ENCODE assay signal across 19 cellular contexts in the genomic region with DNA sequence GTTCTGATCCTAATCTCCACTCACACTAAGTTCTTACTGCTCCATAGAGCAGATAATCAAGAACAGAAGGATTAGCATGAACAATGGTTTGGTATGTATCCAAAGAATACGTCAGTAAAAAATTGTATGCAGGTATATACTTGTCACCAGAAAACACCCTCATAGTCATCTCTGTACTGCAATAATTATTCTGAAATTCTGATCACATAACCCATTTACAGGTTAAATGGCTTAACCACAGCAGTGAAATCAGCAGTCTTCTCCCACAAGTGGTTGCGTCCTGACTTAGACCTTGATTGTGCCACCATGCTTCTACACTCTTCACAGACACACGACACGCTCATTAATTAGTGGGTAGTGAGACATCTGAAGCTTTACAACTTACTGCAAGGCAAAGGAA.
"Had no signal": no experiment of that assay in that cellular context is flagged by ENCODE, and none has a peak within 500 bp of the region (broad histone marks: within the 10 kb centered on the region; RNA-seq: fewer than 3 reads in every experiment).

No MANE protein-coding gene starts in this region.

- H3K4me1 Mint-ChIP-seq: nephron progenitor cell had no signal

- H3K4me3 ChIP-seq: dorsolateral prefrontal cortex, esophagus squamous epithelium, prostate gland, right lobe of liver, tibial artery, upper lobe of left lung, uterus had no signal

- DNase-seq: cortex of kidney; dorsolateral prefrontal cortex; effector CD8-positive, alpha-beta T cell; esophagus squamous epithelium; foreskin fibroblast; left colon; left ventricle myocardium superior; naive thymus-derived CD4-positive, alpha-beta T cell; nephron progenitor cell; right lobe of liver; stimulated activated CD4-positive, alpha-beta T cell treated with anti-CD3 and anti-CD28 coated beads, Interleukin-4, amount 100 ng/mL, for 1 hour; stimulated activated CD8-positive, alpha-beta memory T cell treated with anti-CD3 and anti-CD28 coated beads, Interleukin-4, amount 100 ng/mL, for 48 hours; tibial artery; upper lobe of left lung; uterus had no signal

- H3K27ac Mint-ChIP-seq: naive thymus-derived CD4-positive, alpha-beta T cell; nephron progenitor cell; stimulated activated memory B cell treated with anti-CD40 and anti-IgM and Interleukin-4, amounts not matched to agents 10 μg/mL and 1 μg/mL and 100 μg/mL, for 72 hours; stimulated activated naive CD8-positive, alpha-beta T cell treated with anti-CD3 and anti-CD28 coated beads, Interleukin-15, Interleukin-2, amounts not matched to agents 100 ng/mL and 50 ng/mL, for 24 hours had no signal

- H3K4me3 Mint-ChIP-seq: naive thymus-derived CD4-positive, alpha-beta T cell; nephron progenitor cell; stimulated activated memory B cell treated with anti-CD40 and anti-IgM and Interleukin-4, amounts not matched to agents 10 μg/mL and 1 μg/mL and 100 μg/mL, for 72 hours; stimulated activated naive CD8-positive, alpha-beta T cell treated with anti-CD3 and anti-CD28 coated beads, Interleukin-15, Interleukin-2, amounts not matched to agents 100 ng/mL and 50 ng/mL, for 24 hours had no signal

- ATAC-seq: left colon; left ventricle myocardium superior; naive thymus-derived CD4-positive, alpha-beta T cell; right lobe of liver; stimulated activated memory B cell treated with anti-CD40 and anti-IgM and Interleukin-4, amounts not matched to agents 10 μg/mL and 1 μg/mL and 100 μg/mL, for 72 hours had no signal

- H3K27ac ChIP-seq: dorsolateral prefrontal cortex, esophagus squamous epithelium, parathyroid adenoma, prostate gland, right lobe of liver, tibial artery, upper lobe of left lung, uterus had no signal

- H3K9me3 Mint-ChIP-seq: naive thymus-derived CD4-positive, alpha-beta T cell; stimulated activated memory B cell treated with anti-CD40 and anti-IgM and Interleukin-4, amounts not matched to agents 10 μg/mL and 1 μg/mL and 100 μg/mL, for 72 hours; stimulated activated naive CD8-positive, alpha-beta T cell treated with anti-CD3 and anti-CD28 coated beads, Interleukin-15, Interleukin-2, amounts not matched to agents 100 ng/mL and 50 ng/mL, for 24 hours had no signal
